In genomic region chr17:82081966-82082365, GRCh38 we compare ENCODE assay signal across 21 cellular contexts. TPM values are rescaled to one million over a fixed set of nuclear protein-coding genes. Genes with fewer than 3 reads are reported as not detected.
DNase-seq lines count a peak whose midpoint lies in the region; ATAC-seq, FAIRE-seq and TF ChIP-seq lines count a peak whose summit lies in the region.
"Had no signal": no experiment of that assay in that cellular context is flagged by ENCODE, and none has a peak within 500 bp of the region (broad histone marks: within the 10 kb centered on the region; RNA-seq: fewer than 3 reads in every experiment).

No MANE protein-coding gene starts in this region.

- TF ChIP-seq POLR2A in NB4 (IDR thresholded peaks at IDR 0.05; ENCODE audit: extremely low read depth, insufficient read length): peak; percentile 6
- TF ChIP-seq POLR2A in K562 (conservative IDR thresholded peaks at IDR 0.05): no peak

- no peak overlapping the region for H4K8ac ChIP-seq in trophoblast cell (ENCODE audit: low read depth, low read length)

- H3K79me2 ChIP-seq in K562 (ENCODE audit: control insufficient read depth, insufficient read depth, low read length) (no peaks in the 10 kb centered on the region; the same call in 2 of the 3 replicates), trophoblast cell (ENCODE audit: control insufficient read depth, insufficient read depth, low read length, poor library complexity) (no peaks in the 10 kb centered on the region)

- H3K27me3 ChIP-seq in right cardiac atrium (ENCODE audit: control insufficient read depth, insufficient read depth) (no peaks in the 10 kb centered on the region), K562 (ENCODE audit: control insufficient read depth in 2 of 2, insufficient read depth in 2 of 2, low read length in 2 of 2) (no peaks in the 10 kb centered on the region), trophoblast cell (ENCODE audit: insufficient read depth, low read length) (no peaks in the 10 kb centered on the region)
- H3K27me3 ChIP-seq: BLaER1 treated with 17β-estradiol and CSF1 and Interleukin-3, amounts not matched to agents 10 nM and 100 nM had no signal

- ATAC-seq in right cardiac atrium (no peak), left cardiac atrium (no peak), K562 (no peak), HG03442 (IDR thresholded peaks at IDR 0.05; ENCODE audit: unreplicated experiment) (no peak)
- ATAC-seq: A549; CD8-positive, alpha-beta T cell had no signal

- TF ChIP-seq EP300 in K562 (IDR thresholded peaks at IDR 0.05; ENCODE audit: low read length): no peak

- no peak overlapping the region for H2BK5ac ChIP-seq in trophoblast cell (ENCODE audit: low read depth, low read length, poor library complexity)

- no peak overlapping the region for H4K91ac ChIP-seq in trophoblast cell (ENCODE audit: low read depth, low read length)

- intact Hi-C loops in right cardiac atrium (cut with DNase I) (no loop called here), left cardiac atrium (cut with DNase I) (no loop called here), K562 (cut with micrococcal nuclease) (no loop called here)

- no peak for TF ChIP-seq CTCF in NB4 (IDR thresholded peaks at IDR 0.05; ENCODE audit: low read depth, low read length)
- TF ChIP-seq CTCF in K562 (IDR thresholded peaks at IDR 0.05 in 2 of 3, conservative IDR thresholded peaks at IDR 0.05 in 1 of 3; ENCODE audit: insufficient read depth in 2 of 3, low read depth in 1 of 3, low read length in 3 of 3): no peak

- TF ChIP-seq RAD21 in K562 (CRISPR knock-in tag; conservative IDR thresholded peaks at IDR 0.05 in 1 of 2, IDR thresholded peaks at IDR 0.05 in 1 of 2): no peak

- POLR2A ChIA-PET in K562 (lab: Yijun Ruan, JAX): interaction anchor here (0.7 to 1.9 kb wide), 7 partner anchors 8 to 389 kb away, joined by 3 to 8 read pairs (median 5); partner anchors contain the start of gene FASN

- no peaks in the 10 kb centered on the region for H3K79me1 ChIP-seq in trophoblast cell (ENCODE audit: low read length)

- CTCF ChIA-PET in K562 (lab: Yijun Ruan, JAX; ENCODE audit: low intra/inter-chr PET ratio): no interaction called here

- H3K36me3 ChIP-seq in K562 (ENCODE audit: control insufficient read depth, insufficient read depth, low read length): peaks cover 93% of the 10 kb centered on the region; the same call in 2 of the 3 replicates
- peaks cover 94 to 96% of the 10 kb centered on the region in 2 experiments for H3K36me3 ChIP-seq in trophoblast cell (ENCODE audit: control insufficient read depth in 1 of 2, insufficient read depth in 2 of 2, low read length in 2 of 2)

- no peak overlapping the region for H3K18ac ChIP-seq in trophoblast cell (ENCODE audit: low read length)

- H3K14ac ChIP-seq in trophoblast cell (ENCODE audit: low read length): no peak overlapping the region

- H3K27ac ChIP-seq in right cardiac atrium (ENCODE audit: low read length) (no peak overlapping the region), K562 (ENCODE audit: extremely low read depth, low read depth, low read length) (no peak overlapping the region), trophoblast cell (ENCODE audit: low read depth, low read length) (no peak overlapping the region)
- H3K27ac ChIP-seq: 22Rv1; A549; BLaER1 treated with 17β-estradiol and CSF1 and Interleukin-3, amounts not matched to agents 10 nM and 100 nM; C4-2B had no signal

- DNase-seq in right cardiac atrium (peak in 2 of 3 donors; percentile 28 to 48), left cardiac atrium (no peak), NB4 (ENCODE audit: low read depth) (no peak), K562 (ENCODE audit: extremely low read depth in 1 of 4, low spot score in 3 of 4) (no peak), trophoblast cell (no peak)
- no peak for DNase-seq in activated CD4-positive, alpha-beta T cell treated with anti-CD3 and anti-CD28 coated beads for 4 hours
- DNase-seq: AML-193, Caco-2, Calu3, DMS79 treated with DMSO at 0.1 percent for 48 hours, GF-D8 had no signal

- in situ Hi-C loops in K562 (cut with MboI): no loop called here

- WGBS in right cardiac atrium: 93% methylated on average over 22 of the region's 22 CpGs
- WGBS in K562 (ENCODE audit: insufficient coverage, low coverage, missing lambda C conversion rate): 91% methylated on average over 10 of the region's 22 CpGs
- no CpG with 5 or more reads among the region's 22 CpGs for WGBS in trophoblast cell (ENCODE audit: extremely low coverage, insufficient coverage, insufficient read length)

- no peak overlapping the region for H2BK12ac ChIP-seq in trophoblast cell (ENCODE audit: low read length)

- peak overlapping the region; percentile 25 for H4K12ac ChIP-seq in trophoblast cell (ENCODE audit: low read depth, low read length)

- H2AK5ac ChIP-seq in trophoblast cell (ENCODE audit: low read length): no peak overlapping the region

- H3K4ac ChIP-seq in trophoblast cell (ENCODE audit: low read depth, low read length): no peak overlapping the region

- H3K4me1 ChIP-seq in right cardiac atrium (ENCODE audit: control insufficient read depth, insufficient read depth, low read length) (no peaks in the 10 kb centered on the region), K562 (replicated peaks in 1 of 2; ENCODE audit: control insufficient read depth in 2 of 2, insufficient read depth in 2 of 2, low read length in 2 of 2) (peaks cover 0 to 81% of the 10 kb centered on the region in 2 experiments; a peak in 2 of 5 replicates), trophoblast cell (ENCODE audit: control insufficient read depth in 1 of 2, insufficient read depth in 2 of 2, low read length in 2 of 2) (no peaks in the 10 kb centered on the region)
- H3K4me1 ChIP-seq: A549, Caco-2 had no signal

- H4K20me1 ChIP-seq in K562 (replicated peaks; ENCODE audit: control insufficient read depth, insufficient read depth, low read length): peaks cover 32% of the 10 kb centered on the region

- peaks cover 1% of the 10 kb centered on the region for H3K9me1 ChIP-seq in K562 (ENCODE audit: control insufficient read depth, insufficient read depth, low read length)

- no TSS peak for BruUV-seq in K562 (replicated peaks; lab: Mats Ljungman, UMichigan)

- no peak overlapping the region for H2BK120ac ChIP-seq in trophoblast cell (ENCODE audit: insufficient read depth, low read length, poor library complexity)

- no peak overlapping the region for H3K4me3 ChIP-seq in right cardiac atrium (ENCODE audit: low read length)
- H3K4me3 ChIP-seq in NB4 (ENCODE audit: low read depth, low read length): no peak overlapping the region
- no peak overlapping the region for H3K4me3 ChIP-seq in K562
- no peak overlapping the region for H3K4me3 ChIP-seq in trophoblast cell (ENCODE audit: low read depth, low read length)
- H3K4me3 ChIP-seq: A549; BLaER1 treated with 17β-estradiol and CSF1 and Interleukin-3, amounts not matched to agents 10 nM and 100 nM had no signal

- no peak overlapping the region for H3K23ac ChIP-seq in trophoblast cell (ENCODE audit: low read length)

- H2AFZ ChIP-seq in K562 (ENCODE audit: low read depth, low read length) (no peak overlapping the region), trophoblast cell (ENCODE audit: insufficient read depth, low read length, poor library complexity) (no peak overlapping the region)

- FAIRE-seq in K562 (lab: Jason Lieb, UNC): no peak
- FAIRE-seq: A549, D721Med, G401.6, GM12891, GM19239 had no signal

- H3K9ac ChIP-seq in K562 (ENCODE audit: insufficient read depth in 1 of 2, low read depth in 2 of 2, low read length in 2 of 2) (no peak overlapping the region), trophoblast cell (ENCODE audit: low read length) (no peak overlapping the region)
- H3K9ac ChIP-seq: BLaER1 treated with 17β-estradiol and CSF1 and Interleukin-3, amounts not matched to agents 10 nM and 100 nM had no signal

- H3K4me2 ChIP-seq in K562 (ENCODE audit: insufficient read depth, low read length) (no peak overlapping the region), trophoblast cell (ENCODE audit: low read length) (no peak overlapping the region)
- H3K4me2 ChIP-seq: A549; BLaER1 treated with 17β-estradiol and CSF1 and Interleukin-3, amounts not matched to agents 10 nM and 100 nM had no signal

- no peaks in the 10 kb centered on the region for H3K9me3 ChIP-seq in right cardiac atrium (ENCODE audit: control insufficient read depth, low read length)
- no peaks in the 10 kb centered on the region for H3K9me3 ChIP-seq in K562 (replicated peaks; ENCODE audit: control insufficient read depth, insufficient read depth, low read depth, low read length)
- H3K9me3 ChIP-seq in trophoblast cell (ENCODE audit: insufficient read depth, low read depth, low read length): peaks cover 8% of the 10 kb centered on the region
- H3K9me3 ChIP-seq: A549; BLaER1 treated with 17β-estradiol and CSF1 and Interleukin-3, amounts not matched to agents 10 nM and 100 nM; Caco-2 had no signal

RNA-seq across cellular contexts. Expression of gene FASN, which starts 16.1 kb away (rescaled TPM):
- 10 to 100 TPM; 14.3 to 71.8 (median 23.4) TPM for total RNA-seq in right cardiac atrium
- 86.3 TPM for polyA plus RNA-seq in right cardiac atrium
- 100 to 1,000 TPM; 220 to 646 TPM for total RNA-seq in left cardiac atrium
- total RNA-seq in K562 (2011; cell fraction: chromatin; rRNA removed; ENCODE audit: low replicate concordance): 343 and 1,124 TPM in 2 replicates
- 877 TPM in 2 replicates for total RNA-seq in K562 (2011; cell fraction: nucleolus; rRNA removed)
- 433 and 475 TPM in 2 replicates for total RNA-seq in K562 (2011; cell fraction: nucleoplasm; rRNA removed)
- 214 and 239 TPM in 2 replicates for total RNA-seq in K562 (2014; rRNA removed)
- 11.2 and 13.9 TPM in 2 replicates for total RNA-seq in K562 (2014; rRNA removed; fragmentation: Illumina TruSeq; extraction: Trizol)
- total RNA-seq in K562 (2015; rRNA removed; fragmentation: Illumina TruSeq; extraction: Trizol): 50.9 and 61.1 TPM in 2 replicates
- total RNA-seq in K562 (2021): 605 and 663 TPM in 2 replicates
- 49.8 and 133 TPM in 2 replicates for polyA plus RNA-seq in K562 (2011; rRNA removed)
- 159 and 260 TPM in 2 replicates for polyA plus RNA-seq in K562 (2011; cell fraction: cytosol; rRNA removed)
- polyA plus RNA-seq in K562 (2011; cell fraction: nucleus; rRNA removed): 627 and 766 TPM in 2 replicates
- 153 and 283 TPM in 2 replicates for polyA plus RNA-seq in K562 (2012)
- polyA plus RNA-seq in K562 (2014; fragmentation: Illumina TruSeq; extraction: Trizol): 49.9 and 181 TPM in 2 replicates
- polyA plus RNA-seq in K562 (2014; fragmentation: Nextera tagmentation; extraction: Ambion mirVana): under 1 TPM; 0.15 to 0.20 TPM
- polyA plus RNA-seq in K562 (2014; rRNA removed): 157 and 181 TPM in 2 replicates
- polyA minus RNA-seq in K562 (2011; rRNA and poly(A)+ RNA removed): 59.1 and 70.2 TPM in 2 replicates
- polyA minus RNA-seq in K562 (2011; cell fraction: cytosol; rRNA and poly(A)+ RNA removed): 455 and 1,011 TPM in 2 replicates
- polyA minus RNA-seq in K562 (2011; cell fraction: nucleus; rRNA and poly(A)+ RNA removed): 200 and 251 TPM in 2 replicates
- polyA plus RNA-seq in trophoblast cell (2013): 120 and 124 TPM in 2 replicates

RNA-seq across cellular contexts. Expression of gene DUS1L, which starts 16.4 kb away (rescaled TPM):
- 10 to 100 TPM; 51.3 to 63.1 (median 58.4) TPM for total RNA-seq in right cardiac atrium
- polyA plus RNA-seq in right cardiac atrium: 82.1 TPM
- 10 to 100 TPM; 59.2 to 65.4 TPM for total RNA-seq in left cardiac atrium
- total RNA-seq in K562 (2011; cell fraction: chromatin; rRNA removed; ENCODE audit: low replicate concordance): 125 and 499 TPM in 2 replicates
- total RNA-seq in K562 (2011; cell fraction: nucleolus; rRNA removed): 452 and 491 TPM in 2 replicates
- total RNA-seq in K562 (2011; cell fraction: nucleoplasm; rRNA removed): 177 and 203 TPM in 2 replicates
- total RNA-seq in K562 (2014; rRNA removed): 203 and 249 TPM in 2 replicates
- total RNA-seq in K562 (2014; rRNA removed; fragmentation: Illumina TruSeq; extraction: Trizol): 45.0 and 57.5 TPM in 2 replicates
- 83.1 and 83.9 TPM in 2 replicates for total RNA-seq in K562 (2015; rRNA removed; fragmentation: Illumina TruSeq; extraction: Trizol)
- 193 and 209 TPM in 2 replicates for total RNA-seq in K562 (2021)
- polyA plus RNA-seq in K562 (2011; rRNA removed): 60.1 and 77.0 TPM in 2 replicates
- 62.4 and 118 TPM in 2 replicates for polyA plus RNA-seq in K562 (2011; cell fraction: cytosol; rRNA removed)
- 712 and 945 TPM in 2 replicates for polyA plus RNA-seq in K562 (2011; cell fraction: nucleus; rRNA removed)
- polyA plus RNA-seq in K562 (2012): 123 and 178 TPM in 2 replicates
- polyA plus RNA-seq in K562 (2014; fragmentation: Illumina TruSeq; extraction: Trizol): 97.2 and 99.8 TPM in 2 replicates
- polyA plus RNA-seq in K562 (2014; fragmentation: Nextera tagmentation; extraction: Ambion mirVana): 10 to 100 TPM in 1 of 2 experiments, 1 to 10 TPM in 1; 7.8 to 11.3 TPM
- 201 and 210 TPM in 2 replicates for polyA plus RNA-seq in K562 (2014; rRNA removed)
- polyA minus RNA-seq in K562 (2011; rRNA and poly(A)+ RNA removed): 17.2 and 22.2 TPM in 2 replicates
- polyA minus RNA-seq in K562 (2011; cell fraction: cytosol; rRNA and poly(A)+ RNA removed): 54.0 and 54.3 TPM in 2 replicates
- 179 and 184 TPM in 2 replicates for polyA minus RNA-seq in K562 (2011; cell fraction: nucleus; rRNA and poly(A)+ RNA removed)
- polyA plus RNA-seq in trophoblast cell (2013): 23.6 and 26.7 TPM in 2 replicates

RNA-seq across cellular contexts. Expression of gene GPS1, which starts 30.3 kb away (rescaled TPM):
- total RNA-seq in right cardiac atrium: 10 to 100 TPM; 87.1 to 93.7 (median 90.6) TPM
- 75.1 TPM for polyA plus RNA-seq in right cardiac atrium
- 10 to 100 TPM; 72.2 to 79.3 TPM for total RNA-seq in left cardiac atrium
- 57.5 and 207 TPM in 2 replicates for total RNA-seq in K562 (2011; cell fraction: chromatin; rRNA removed; ENCODE audit: low replicate concordance)
- 178 and 205 TPM in 2 replicates for total RNA-seq in K562 (2011; cell fraction: nucleolus; rRNA removed)
- total RNA-seq in K562 (2011; cell fraction: nucleoplasm; rRNA removed): 87.8 and 88.8 TPM in 2 replicates
- 137 and 183 TPM in 2 replicates for total RNA-seq in K562 (2014; rRNA removed)
- 17.5 and 26.3 TPM in 2 replicates for total RNA-seq in K562 (2014; rRNA removed; fragmentation: Illumina TruSeq; extraction: Trizol)
- 69.9 and 72.5 TPM in 2 replicates for total RNA-seq in K562 (2015; rRNA removed; fragmentation: Illumina TruSeq; extraction: Trizol)
- total RNA-seq in K562 (2021): 162 and 167 TPM in 2 replicates
- 57.0 and 88.5 TPM in 2 replicates for polyA plus RNA-seq in K562 (2011; rRNA removed)
- polyA plus RNA-seq in K562 (2011; cell fraction: cytosol; rRNA removed): 94.2 and 226 TPM in 2 replicates
- 212 and 255 TPM in 2 replicates for polyA plus RNA-seq in K562 (2011; cell fraction: nucleus; rRNA removed)
- polyA plus RNA-seq in K562 (2012): 103 and 115 TPM in 2 replicates
- polyA plus RNA-seq in K562 (2014; fragmentation: Illumina TruSeq; extraction: Trizol): 74.5 and 111 TPM in 2 replicates
- polyA plus RNA-seq in K562 (2014; fragmentation: Nextera tagmentation; extraction: Ambion mirVana): 10 to 100 TPM in 1 of 2 experiments, 1 to 10 TPM in 1; 3.1 to 13.4 TPM
- 112 and 123 TPM in 2 replicates for polyA plus RNA-seq in K562 (2014; rRNA removed)
- 31.9 and 46.4 TPM in 2 replicates for polyA minus RNA-seq in K562 (2011; rRNA and poly(A)+ RNA removed)
- polyA minus RNA-seq in K562 (2011; cell fraction: cytosol; rRNA and poly(A)+ RNA removed): 71.4 and 74.6 TPM in 2 replicates
- 72.3 and 75.2 TPM in 2 replicates for polyA minus RNA-seq in K562 (2011; cell fraction: nucleus; rRNA and poly(A)+ RNA removed)
- 75.8 and 78.1 TPM in 2 replicates for polyA plus RNA-seq in trophoblast cell (2013)

RNA-seq across cellular contexts. Expression of gene RFNG, which starts 30.4 kb away (rescaled TPM):
- 10 to 100 TPM; 19.0 to 25.1 (median 20.2) TPM for total RNA-seq in right cardiac atrium
- 25.4 TPM for polyA plus RNA-seq in right cardiac atrium
- 10 to 100 TPM; 16.4 to 22.4 TPM for total RNA-seq in left cardiac atrium
- 23.1 and 61.7 TPM in 2 replicates for total RNA-seq in K562 (2011; cell fraction: chromatin; rRNA removed; ENCODE audit: low replicate concordance)
- 74.4 and 74.9 TPM in 2 replicates for total RNA-seq in K562 (2011; cell fraction: nucleolus; rRNA removed)
- 36.5 and 40.5 TPM in 2 replicates for total RNA-seq in K562 (2011; cell fraction: nucleoplasm; rRNA removed)
- 23.6 and 28.4 TPM in 2 replicates for total RNA-seq in K562 (2014; rRNA removed)
- 6.5 and 9.5 TPM in 2 replicates for total RNA-seq in K562 (2014; rRNA removed; fragmentation: Illumina TruSeq; extraction: Trizol)
- total RNA-seq in K562 (2015; rRNA removed; fragmentation: Illumina TruSeq; extraction: Trizol): 11.1 and 14.3 TPM in 2 replicates
- 26.9 and 30.2 TPM in 2 replicates for total RNA-seq in K562 (2021)
- 9.2 and 17.2 TPM in 2 replicates for polyA plus RNA-seq in K562 (2011; rRNA removed)
- 12.2 and 23.8 TPM in 2 replicates for polyA plus RNA-seq in K562 (2011; cell fraction: cytosol; rRNA removed)
- polyA plus RNA-seq in K562 (2011; cell fraction: nucleus; rRNA removed): 144 and 164 TPM in 2 replicates
- polyA plus RNA-seq in K562 (2012): 16.9 and 35.2 TPM in 2 replicates
- polyA plus RNA-seq in K562 (2014; fragmentation: Illumina TruSeq; extraction: Trizol): 9.0 and 18.5 TPM in 2 replicates
- under 1 TPM; 0.32 to 0.66 TPM for polyA plus RNA-seq in K562 (2014; fragmentation: Nextera tagmentation; extraction: Ambion mirVana)
- 32.6 and 32.8 TPM in 2 replicates for polyA plus RNA-seq in K562 (2014; rRNA removed)
- polyA minus RNA-seq in K562 (2011; rRNA and poly(A)+ RNA removed): 2.0 TPM in 2 replicates
- polyA minus RNA-seq in K562 (2011; cell fraction: cytosol; rRNA and poly(A)+ RNA removed): 11.7 and 13.1 TPM in 2 replicates
- polyA minus RNA-seq in K562 (2011; cell fraction: nucleus; rRNA and poly(A)+ RNA removed): 11.4 and 14.3 TPM in 2 replicates
- polyA plus RNA-seq in trophoblast cell (2013): 26.3 and 27.2 TPM in 2 replicates

RNA-seq across cellular contexts. Expression of gene DCXR, which starts 44.5 kb away (rescaled TPM):
- total RNA-seq in right cardiac atrium: 100 to 1,000 TPM; 127 to 181 (median 168) TPM
- 196 TPM for polyA plus RNA-seq in right cardiac atrium
- total RNA-seq in left cardiac atrium: 100 to 1,000 TPM; 132 to 161 TPM
- 78.8 and 254 TPM in 2 replicates for total RNA-seq in K562 (2011; cell fraction: chromatin; rRNA removed; ENCODE audit: low replicate concordance)
- 329 and 354 TPM in 2 replicates for total RNA-seq in K562 (2011; cell fraction: nucleolus; rRNA removed)
- total RNA-seq in K562 (2011; cell fraction: nucleoplasm; rRNA removed): 133 and 150 TPM in 2 replicates
- total RNA-seq in K562 (2014; rRNA removed): 165 and 194 TPM in 2 replicates
- total RNA-seq in K562 (2014; rRNA removed; fragmentation: Illumina TruSeq; extraction: Trizol): 41.1 and 66.0 TPM in 2 replicates
- total RNA-seq in K562 (2015; rRNA removed; fragmentation: Illumina TruSeq; extraction: Trizol): 76.0 and 90.0 TPM in 2 replicates
- total RNA-seq in K562 (2021): 235 and 256 TPM in 2 replicates
- polyA plus RNA-seq in K562 (2011; rRNA removed): 156 and 201 TPM in 2 replicates
- polyA plus RNA-seq in K562 (2011; cell fraction: cytosol; rRNA removed): 404 and 845 TPM in 2 replicates
- polyA plus RNA-seq in K562 (2011; cell fraction: nucleus; rRNA removed): 611 and 714 TPM in 2 replicates
- polyA plus RNA-seq in K562 (2012): 229 and 244 TPM in 2 replicates
- 243 and 274 TPM in 2 replicates for polyA plus RNA-seq in K562 (2014; fragmentation: Illumina TruSeq; extraction: Trizol)
- 10 to 100 TPM; 21.3 to 50.3 TPM for polyA plus RNA-seq in K562 (2014; fragmentation: Nextera tagmentation; extraction: Ambion mirVana)
- polyA plus RNA-seq in K562 (2014; rRNA removed): 229 and 261 TPM in 2 replicates
- 34.8 and 73.6 TPM in 2 replicates for polyA minus RNA-seq in K562 (2011; rRNA and poly(A)+ RNA removed)
- polyA minus RNA-seq in K562 (2011; cell fraction: cytosol; rRNA and poly(A)+ RNA removed): 67.3 and 81.5 TPM in 2 replicates
- 104 and 111 TPM in 2 replicates for polyA minus RNA-seq in K562 (2011; cell fraction: nucleus; rRNA and poly(A)+ RNA removed)
- polyA plus RNA-seq in trophoblast cell (2013): 47.4 and 49.9 TPM in 2 replicates

Comparison
In these comparisons a context has a peak if more than half of its experiments do, and no peak if none do; other contexts are left out.
1. DNase-seq: peak in right cardiac atrium (2 of 3); none in left cardiac atrium (single experiment), NB4 (single experiment), K562 (0 of 4), trophoblast cell (0 of 2) and activated CD4-positive, alpha-beta T cell treated with anti-CD3 and anti-CD28 coated beads for 4 hours (0 of 2).